Comparison of ENCODE assay signal across 8 cellular contexts in genomic region chr9:104927912-104928740, GRCh38. TPM values are rescaled to one million over a fixed set of nuclear protein-coding genes. Genes with fewer than 3 reads are reported as not detected.
DNase-seq lines count a peak whose midpoint lies in the region; FAIRE-seq and TF ChIP-seq lines count a peak whose summit lies in the region.

A gene with protein sequence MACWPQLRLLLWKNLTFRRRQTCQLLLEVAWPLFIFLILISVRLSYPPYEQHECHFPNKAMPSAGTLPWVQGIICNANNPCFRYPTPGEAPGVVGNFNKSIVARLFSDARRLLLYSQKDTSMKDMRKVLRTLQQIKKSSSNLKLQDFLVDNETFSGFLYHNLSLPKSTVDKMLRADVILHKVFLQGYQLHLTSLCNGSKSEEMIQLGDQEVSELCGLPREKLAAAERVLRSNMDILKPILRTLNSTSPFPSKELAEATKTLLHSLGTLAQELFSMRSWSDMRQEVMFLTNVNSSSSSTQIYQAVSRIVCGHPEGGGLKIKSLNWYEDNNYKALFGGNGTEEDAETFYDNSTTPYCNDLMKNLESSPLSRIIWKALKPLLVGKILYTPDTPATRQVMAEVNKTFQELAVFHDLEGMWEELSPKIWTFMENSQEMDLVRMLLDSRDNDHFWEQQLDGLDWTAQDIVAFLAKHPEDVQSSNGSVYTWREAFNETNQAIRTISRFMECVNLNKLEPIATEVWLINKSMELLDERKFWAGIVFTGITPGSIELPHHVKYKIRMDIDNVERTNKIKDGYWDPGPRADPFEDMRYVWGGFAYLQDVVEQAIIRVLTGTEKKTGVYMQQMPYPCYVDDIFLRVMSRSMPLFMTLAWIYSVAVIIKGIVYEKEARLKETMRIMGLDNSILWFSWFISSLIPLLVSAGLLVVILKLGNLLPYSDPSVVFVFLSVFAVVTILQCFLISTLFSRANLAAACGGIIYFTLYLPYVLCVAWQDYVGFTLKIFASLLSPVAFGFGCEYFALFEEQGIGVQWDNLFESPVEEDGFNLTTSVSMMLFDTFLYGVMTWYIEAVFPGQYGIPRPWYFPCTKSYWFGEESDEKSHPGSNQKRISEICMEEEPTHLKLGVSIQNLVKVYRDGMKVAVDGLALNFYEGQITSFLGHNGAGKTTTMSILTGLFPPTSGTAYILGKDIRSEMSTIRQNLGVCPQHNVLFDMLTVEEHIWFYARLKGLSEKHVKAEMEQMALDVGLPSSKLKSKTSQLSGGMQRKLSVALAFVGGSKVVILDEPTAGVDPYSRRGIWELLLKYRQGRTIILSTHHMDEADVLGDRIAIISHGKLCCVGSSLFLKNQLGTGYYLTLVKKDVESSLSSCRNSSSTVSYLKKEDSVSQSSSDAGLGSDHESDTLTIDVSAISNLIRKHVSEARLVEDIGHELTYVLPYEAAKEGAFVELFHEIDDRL (N-terminal part only) (minus strand): TSS chr9:104928155. CDS start chr9:104903679, 24,476 bp downstream.

- H3K36me3 Mint-ChIP-seq in activated naive CD4-positive, alpha-beta T cell treated with anti-CD3 and anti-CD28 coated beads, Interleukin-2, amount 50 U/mL, for 24 hours = no peaks in the 10 kb centered on the region

- 24% methylated on average over 33 of the region's 53 CpGs for WGBS in SK-N-SH (ENCODE audit: low lambda C conversion rate)

- H3F3A ChIP-seq in SK-N-SH (replicated peaks; ENCODE audit: insufficient read depth) = no peaks in the 10 kb centered on the region

- H3K36me3 ChIP-seq in SK-N-SH (replicated peaks in 1 of 2; ENCODE audit: control insufficient read depth in 1 of 2, insufficient read depth in 2 of 2, low read length in 1 of 2) (no peaks in the 10 kb centered on the region), neuron (ENCODE audit: insufficient read depth, low read length) (no peaks in the 10 kb centered on the region)

- H3K4me1 ChIP-seq in SK-N-SH (ENCODE audit: control insufficient read depth in 1 of 2, insufficient read depth in 2 of 2, low read depth in 1 of 2, low read length in 1 of 2) (peaks cover 3 to 4% of the 10 kb centered on the region in 2 experiments; a peak in 2 of 4 replicates), neuron (ENCODE audit: insufficient read depth, low read length) (peaks cover 20% of the 10 kb centered on the region)

- H3K27me3 Mint-ChIP-seq in activated naive CD4-positive, alpha-beta T cell treated with anti-CD3 and anti-CD28 coated beads, Interleukin-2, amount 50 U/mL, for 24 hours = no peaks in the 10 kb centered on the region

- no peak for FAIRE-seq in GM18507 (lab: Jason Lieb, UNC)

- peak; percentile 11 for DNase-seq in GM18507 (ENCODE audit: extremely low spot score, insufficient read length, low read depth)
- DNase-seq in HUDEP-2 (lab: John Stamatoyannopoulos, UW; ENCODE audit: unreplicated experiment in 76 of 76) = peak in 57 of 76 experiments; percentile 1 to 81 (median 43)
- peak; percentile 84 for DNase-seq in SK-N-SH
- DNase-seq in germinal center (ENCODE audit: low spot score) = peak; percentile 84
- no peak for DNase-seq in NCI-H446 (lab: John Stamatoyannopoulos, UW)

- H2AFZ ChIP-seq in SK-N-SH (ENCODE audit: low read depth) = peak within 1 kb of the TSS; percentile 89
- H2AFZ ChIP-seq in neuron (ENCODE audit: low read depth, low read length) = peak within 1 kb of the TSS; percentile 63

- no peaks in the 10 kb centered on the region for H3K9me3 Mint-ChIP-seq in activated naive CD4-positive, alpha-beta T cell treated with anti-CD3 and anti-CD28 coated beads, Interleukin-2, amount 50 U/mL, for 24 hours

- peaks cover 25% of the 10 kb centered on the region for H3K4me1 Mint-ChIP-seq in activated naive CD4-positive, alpha-beta T cell treated with anti-CD3 and anti-CD28 coated beads, Interleukin-2, amount 50 U/mL, for 24 hours

- H3K27me3 ChIP-seq in SK-N-SH (ENCODE audit: insufficient read depth) (no peaks in the 10 kb centered on the region), neuron (ENCODE audit: insufficient read depth, low read length) (no peaks in the 10 kb centered on the region)

- POLR2A ChIA-PET in SK-N-SH (lab: Yijun Ruan, JAX) = no interaction called here

- peak within 1 kb of the TSS; percentile 91 for H3K4me2 ChIP-seq in SK-N-SH

- H3K27ac ChIP-seq in SK-N-SH (ENCODE audit: low read depth in 2 of 2, low read length in 1 of 2) = peak within 1 kb of the TSS in 1 of 2 experiments; percentile 51; a peak in 2 of 4 replicates

- TF ChIP-seq CTCF in SK-N-SH (IDR thresholded peaks at IDR 0.05) (no peak), subcutaneous adipose tissue (IDR thresholded peaks at IDR 0.05; ENCODE audit: low read depth) (no peak)

- no peaks in the 10 kb centered on the region for H4K20me1 ChIP-seq in SK-N-SH (ENCODE audit: insufficient read depth)

- CTCF ChIA-PET in SK-N-SH (lab: Yijun Ruan, JAX) = interaction anchor here (0.5 to 1.7 kb wide), 5 partner anchors 39 to 370 kb away, joined by 3 to 4 read pairs (median 4); no protein-coding TSS in a partner anchor

- peak within 1 kb of the TSS; percentile 93 for H3K4me3 Mint-ChIP-seq in activated naive CD4-positive, alpha-beta T cell treated with anti-CD3 and anti-CD28 coated beads, Interleukin-2, amount 50 U/mL, for 24 hours

- H3K9ac ChIP-seq in SK-N-SH = peak within 1 kb of the TSS; percentile 73

- H3K9me3 ChIP-seq in SK-N-SH (no peaks in the 10 kb centered on the region), neuron (ENCODE audit: low read length) (no peaks in the 10 kb centered on the region)

- TF ChIP-seq RAD21 in SK-N-SH (IDR thresholded peaks at IDR 0.05; ENCODE audit: low read length) = no peak

- peak within 1 kb of the TSS; percentile 60 to 85 for H3K4me3 ChIP-seq in SK-N-SH (ENCODE audit: low read depth in 2 of 2, low read length in 1 of 2)
- peak within 1 kb of the TSS; percentile 93 for H3K4me3 ChIP-seq in neuron (ENCODE audit: low read length)

- 0 out of 4 replicates have a peak, but pooled peaks of 1 of the 2 experiments have one; percentile 8 for TF ChIP-seq EP300 in SK-N-SH (IDR thresholded peaks at IDR 0.05; ENCODE audit: borderline replicate concordance in 1 of 2, low read depth in 1 of 2, low read length in 1 of 2)

- H3K27ac Mint-ChIP-seq in activated naive CD4-positive, alpha-beta T cell treated with anti-CD3 and anti-CD28 coated beads, Interleukin-2, amount 50 U/mL, for 24 hours = no peak within 1 kb of the TSS

- peaks cover 3% of the 10 kb centered on the region; the same call in 1 of the 2 replicates for H3K79me2 ChIP-seq in SK-N-SH (ENCODE audit: insufficient read depth)

- no peaks in the 10 kb centered on the region for H3K9me2 ChIP-seq in SK-N-SH

TF ChIP-seq in SK-N-SH, 30 proteins besides CTCF, POLR2A, EP300 and RAD21:
- TF ChIP-seq TCF12 (IDR thresholded peaks at IDR 0.05) (peak; percentile 18; the same call in 1 of the 2 replicates), RXRA (IDR thresholded peaks at IDR 0.05; ENCODE audit: borderline replicate concordance, low read depth) (peak; percentile 94), MAX (IDR thresholded peaks at IDR 0.05; ENCODE audit: low read depth) (peak; percentile 100), POLR2AphosphoS5 (IDR thresholded peaks at IDR 0.05; ENCODE audit: low read depth, low read length) (peak; percentile 61; the same call in 1 of the 2 replicates), SIN3A (IDR thresholded peaks at IDR 0.05; ENCODE audit: borderline replicate concordance, low read depth, low read length) (peak; percentile 89), GABPA (IDR thresholded peaks at IDR 0.05; ENCODE audit: low read depth) (no peak), MXI1 (IDR thresholded peaks at IDR 0.05; ENCODE audit: low read depth, low read length) (0 out of 2 replicates have a peak, but pooled peaks have one; percentile 46), TAF1 (IDR thresholded peaks at IDR 0.05; ENCODE audit: borderline replicate concordance, low read depth, low read length) (peak; percentile 50; the same call in 1 of the 2 replicates), USF1 (IDR thresholded peaks at IDR 0.05; ENCODE audit: borderline replicate concordance, low read depth) (peak; percentile 66; the same call in 1 of the 2 replicates), GATA2 (CRISPR knock-in tag; IDR thresholded peaks at IDR 0.05) (no peak), MEF2A (IDR thresholded peaks at IDR 0.05; ENCODE audit: borderline replicate concordance, low read depth) (no peak)
- TF ChIP-seq, protein P1, sequence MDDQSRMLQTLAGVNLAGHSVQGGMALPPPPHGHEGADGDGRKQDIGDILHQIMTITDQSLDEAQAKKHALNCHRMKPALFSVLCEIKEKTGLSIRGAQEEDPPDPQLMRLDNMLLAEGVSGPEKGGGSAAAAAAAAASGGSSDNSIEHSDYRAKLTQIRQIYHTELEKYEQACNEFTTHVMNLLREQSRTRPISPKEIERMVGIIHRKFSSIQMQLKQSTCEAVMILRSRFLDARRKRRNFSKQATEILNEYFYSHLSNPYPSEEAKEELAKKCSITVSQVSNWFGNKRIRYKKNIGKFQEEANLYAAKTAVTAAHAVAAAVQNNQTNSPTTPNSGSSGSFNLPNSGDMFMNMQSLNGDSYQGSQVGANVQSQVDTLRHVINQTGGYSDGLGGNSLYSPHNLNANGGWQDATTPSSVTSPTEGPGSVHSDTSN (IDR thresholded peaks at IDR 0.05) = peak; percentile 88
TF ChIP-seq in SK-N-SH: peak in this region for 9.

RNA-seq across cellular contexts. Expression of the gene that starts here (rescaled TPM):
- polyA plus RNA-seq in SK-N-SH (2012; rRNA removed) = 5.3 and 9.3 TPM in 2 replicates
- polyA plus RNA-seq in SK-N-SH (2012; cell fraction: cytosol; rRNA removed) = 4.7 and 4.9 TPM in 2 replicates
- polyA plus RNA-seq in SK-N-SH (2012; cell fraction: nucleus; rRNA removed) = 4.2 and 7.3 TPM in 2 replicates
- 100 to 1,000 TPM; 101 to 182 (median 151) TPM for total RNA-seq in subcutaneous adipose tissue

Comparison
In these comparisons a context has a peak if more than half of its experiments do, and no peak if none do; other contexts are left out.
1. DNase-seq: peak in GM18507 (single experiment), HUDEP-2 (57 of 76), SK-N-SH (single experiment) and germinal center (single experiment); none in NCI-H446 (0 of 2).